In the genomic region with DNA sequence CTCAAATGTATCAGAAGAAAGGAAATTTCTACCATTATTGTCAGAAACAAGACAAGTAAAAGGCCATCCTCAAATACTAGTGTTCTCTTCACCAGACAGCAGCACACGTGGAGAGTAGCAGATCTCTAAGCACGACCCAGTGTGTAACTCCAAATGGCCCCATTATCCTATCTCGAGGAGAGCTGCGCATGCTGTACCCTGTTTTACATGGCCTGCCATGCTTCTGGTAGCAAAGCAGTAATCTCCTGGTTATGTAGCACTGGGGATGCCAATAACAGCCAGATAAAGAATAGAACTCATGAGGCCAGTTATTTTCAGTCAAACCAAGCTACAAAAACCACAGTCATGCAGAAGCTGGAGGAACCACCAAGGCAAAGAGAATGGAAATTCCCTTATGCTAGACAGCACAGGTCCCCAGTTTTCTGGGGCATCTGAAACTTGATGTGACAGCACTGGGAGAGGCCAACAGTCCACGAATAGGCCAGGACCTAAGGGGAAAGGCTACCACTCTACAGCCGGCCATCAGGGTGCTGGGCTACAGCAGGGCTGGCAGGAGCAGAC, we compare ENCODE assay signal across 18 cellular contexts.
DNase-seq lines count a peak whose midpoint lies in the region; ATAC-seq and TF ChIP-seq lines count a peak whose summit lies in the region.
"Had no signal": no experiment of that assay in that cellular context is flagged by ENCODE, and none has a peak within 500 bp of the region (broad histone marks: within the 10 kb centered on the region; RNA-seq: fewer than 3 reads in every experiment).

No MANE protein-coding gene starts in this region.

- H3K9me3 Mint-ChIP-seq in activated CD8-positive, alpha-beta T cell treated with anti-CD3 and anti-CD28 coated beads for 36 hours: no peaks in the 10 kb centered on the region
- no peaks in the 10 kb centered on the region for H3K9me3 Mint-ChIP-seq in activated CD8-positive, alpha-beta T cell treated with anti-CD3 and anti-CD28 coated beads, Interleukin-2, amount 10 ng/mL, durations not matched to agents 7 days and 5 days (ENCODE audit: insufficient read depth)
- H3K9me3 Mint-ChIP-seq in CD4-positive, CD25-positive, alpha-beta regulatory T cell: peaks cover 0 to 1% (median 0%) of the 10 kb centered on the region in 7 donors
- H3K9me3 Mint-ChIP-seq in activated T-helper 2 cell treated with anti-CD3 and anti-CD28 coated beads, Interferon-gamma antibody, Interleukin-2, Interleukin-4, amounts not matched to agents 10 μg/mL and 5 μg/mL and 100 μg/mL, durations not matched to agents 14 hours and 24 hours and 36 hours: no peaks in the 10 kb centered on the region

- CTCF ChIA-PET in activated CD8-positive, alpha-beta T cell treated with anti-CD3 and anti-CD28 coated beads for 36 hours (lab: Charles Lee): interaction anchor here (3.3 kb wide), 1 partner anchor 12 kb away, joined by 14 read pairs; no protein-coding TSS in a partner anchor
- CTCF ChIA-PET in activated CD8-positive, alpha-beta T cell treated with anti-CD3 and anti-CD28 coated beads, Interleukin-2, amount 10 ng/mL, durations not matched to agents 7 days and 5 days (lab: Charles Lee): interaction anchor here (1.0 to 1.9 kb wide), 2 partner anchors 13 to 63 kb away, joined by 3 to 10 read pairs; no protein-coding TSS in a partner anchor

- H3K27me3 Mint-ChIP-seq in activated CD8-positive, alpha-beta T cell treated with anti-CD3 and anti-CD28 coated beads for 36 hours: no peaks in the 10 kb centered on the region
- H3K27me3 Mint-ChIP-seq in activated CD8-positive, alpha-beta T cell treated with anti-CD3 and anti-CD28 coated beads, Interleukin-2, amount 10 ng/mL, durations not matched to agents 7 days and 5 days (ENCODE audit: low read depth): peaks cover 5% of the 10 kb centered on the region
- H3K27me3 Mint-ChIP-seq in CD4-positive, CD25-positive, alpha-beta regulatory T cell: no peaks in the 10 kb centered on the region
- peaks cover 2% of the 10 kb centered on the region for H3K27me3 Mint-ChIP-seq in activated T-helper 2 cell treated with anti-CD3 and anti-CD28 coated beads, Interferon-gamma antibody, Interleukin-2, Interleukin-4, amounts not matched to agents 10 μg/mL and 5 μg/mL and 100 μg/mL, durations not matched to agents 14 hours and 24 hours and 36 hours (ENCODE audit: low read depth)

- H3K36me3 Mint-ChIP-seq in activated CD8-positive, alpha-beta T cell treated with anti-CD3 and anti-CD28 coated beads for 36 hours (ENCODE audit: low read depth): no peaks in the 10 kb centered on the region
- peaks cover 3% of the 10 kb centered on the region for H3K36me3 Mint-ChIP-seq in activated CD8-positive, alpha-beta T cell treated with anti-CD3 and anti-CD28 coated beads, Interleukin-2, amount 10 ng/mL, durations not matched to agents 7 days and 5 days (ENCODE audit: low read depth)
- H3K36me3 Mint-ChIP-seq in CD4-positive, CD25-positive, alpha-beta regulatory T cell: no peaks in the 10 kb centered on the region
- H3K36me3 Mint-ChIP-seq in activated T-helper 2 cell treated with anti-CD3 and anti-CD28 coated beads, Interferon-gamma antibody, Interleukin-2, Interleukin-4, amounts not matched to agents 10 μg/mL and 5 μg/mL and 100 μg/mL, durations not matched to agents 14 hours and 24 hours and 36 hours (ENCODE audit: low read depth): peaks cover 3% of the 10 kb centered on the region

- H3K4me1 Mint-ChIP-seq in activated CD8-positive, alpha-beta T cell treated with anti-CD3 and anti-CD28 coated beads for 36 hours (ENCODE audit: low read depth): peaks cover 19% of the 10 kb centered on the region
- peaks cover 25% of the 10 kb centered on the region for H3K4me1 Mint-ChIP-seq in activated CD8-positive, alpha-beta T cell treated with anti-CD3 and anti-CD28 coated beads, Interleukin-2, amount 10 ng/mL, durations not matched to agents 7 days and 5 days (ENCODE audit: low read depth)
- peaks cover 11 to 29% (median 19%) of the 10 kb centered on the region in 4 donors for H3K4me1 Mint-ChIP-seq in CD4-positive, CD25-positive, alpha-beta regulatory T cell
- H3K4me1 Mint-ChIP-seq in activated T-helper 2 cell treated with anti-CD3 and anti-CD28 coated beads, Interferon-gamma antibody, Interleukin-2, Interleukin-4, amounts not matched to agents 10 μg/mL and 5 μg/mL and 100 μg/mL, durations not matched to agents 14 hours and 24 hours and 36 hours (ENCODE audit: low read depth): peaks cover 30% of the 10 kb centered on the region

- no peak for ATAC-seq in activated CD8-positive, alpha-beta T cell treated with anti-CD3 and anti-CD28 coated beads for 36 hours
- ATAC-seq in activated CD8-positive, alpha-beta T cell treated with anti-CD3 and anti-CD28 coated beads, Interleukin-2, amount 10 ng/mL, durations not matched to agents 7 days and 5 days: no peak
- no peak for ATAC-seq in CD4-positive, CD25-positive, alpha-beta regulatory T cell (ENCODE audit: low read depth in 2 of 2)
- ATAC-seq in SK-N-SH treated with all-trans-retinoic acid at 6 μM for 48 hours (no peak), HG02885 (IDR thresholded peaks at IDR 0.05; ENCODE audit: poor library complexity, unreplicated experiment) (no peak)

- no peak overlapping the region for H3K4me3 Mint-ChIP-seq in activated CD8-positive, alpha-beta T cell treated with anti-CD3 and anti-CD28 coated beads for 36 hours
- H3K4me3 Mint-ChIP-seq in activated CD8-positive, alpha-beta T cell treated with anti-CD3 and anti-CD28 coated beads, Interleukin-2, amount 10 ng/mL, durations not matched to agents 7 days and 5 days: no peak overlapping the region
- peak overlapping the region in 1 of 4 donors; percentile 32 for H3K4me3 Mint-ChIP-seq in CD4-positive, CD25-positive, alpha-beta regulatory T cell
- H3K4me3 Mint-ChIP-seq in activated T-helper 2 cell treated with anti-CD3 and anti-CD28 coated beads, Interferon-gamma antibody, Interleukin-2, Interleukin-4, amounts not matched to agents 10 μg/mL and 5 μg/mL and 100 μg/mL, durations not matched to agents 14 hours and 24 hours and 36 hours (ENCODE audit: low read depth): no peak overlapping the region

- TF ChIP-seq CTCF in activated CD8-positive, alpha-beta T cell treated with anti-CD3 and anti-CD28 coated beads for 36 hours (IDR thresholded peaks at IDR 0.05): no peak
- TF ChIP-seq CTCF in neutrophil (IDR thresholded peaks at IDR 0.05): no peak

- no peak for DNase-seq in activated CD8-positive, alpha-beta T cell treated with anti-CD3 and anti-CD28 coated beads for 36 hours
- no peak for DNase-seq in activated CD8-positive, alpha-beta T cell treated with anti-CD3 and anti-CD28 coated beads, Interleukin-2, amount 10 ng/mL, durations not matched to agents 7 days and 5 days
- DNase-seq in CD4-positive, CD25-positive, alpha-beta regulatory T cell: no peak
- DNase-seq in activated T-helper 2 cell treated with anti-CD3 and anti-CD28 coated beads, Interferon-gamma antibody, Interleukin-2, Interleukin-4, amounts not matched to agents 10 μg/mL and 5 μg/mL and 100 μg/mL, durations not matched to agents 14 hours and 24 hours and 36 hours (ENCODE audit: low spot score): no peak
- no peak for DNase-seq in activated CD4-positive, CD25-positive, alpha-beta regulatory T cell treated with anti-CD3 and anti-CD28 coated beads, Interleukin-2, amount 50 U/mL, for 72 hours
- DNase-seq: COR-L47, DMS153, HCEC 1CT, NCI-H1092, NCI-H1694, NCI-H2107, NCI-H226, NCI-H526 treated with DMSO at 0.1 percent for 48 hours, RPMI8226 had no signal

- no peak overlapping the region for H3K4me3 ChIP-seq in CD4-positive, CD25-positive, alpha-beta regulatory T cell (ENCODE audit: low read depth, low read length)
- H3K4me3 ChIP-seq in neutrophil (ENCODE audit: low read depth in 1 of 2, low read length in 1 of 2): no peak overlapping the region

- no peaks in the 10 kb centered on the region for H3K36me3 ChIP-seq in CD4-positive, CD25-positive, alpha-beta regulatory T cell (ENCODE audit: control insufficient read depth, insufficient read depth, low read length)
- H3K36me3 ChIP-seq in neutrophil: no peaks in the 10 kb centered on the region

- H3K9me3 ChIP-seq in CD4-positive, CD25-positive, alpha-beta regulatory T cell (ENCODE audit: control insufficient read depth in 2 of 2, low read length in 2 of 2): no peaks in the 10 kb centered on the region
- no peaks in the 10 kb centered on the region for H3K9me3 ChIP-seq in neutrophil

- H3K27ac Mint-ChIP-seq in activated CD8-positive, alpha-beta T cell treated with anti-CD3 and anti-CD28 coated beads for 36 hours: peak overlapping the region; percentile 46
- H3K27ac Mint-ChIP-seq in activated CD8-positive, alpha-beta T cell treated with anti-CD3 and anti-CD28 coated beads, Interleukin-2, amount 10 ng/mL, durations not matched to agents 7 days and 5 days: no peak overlapping the region
- H3K27ac Mint-ChIP-seq in CD4-positive, CD25-positive, alpha-beta regulatory T cell: peak overlapping the region; percentile 33 to 63 (median 60)
- H3K27ac Mint-ChIP-seq in activated T-helper 2 cell treated with anti-CD3 and anti-CD28 coated beads, Interferon-gamma antibody, Interleukin-2, Interleukin-4, amounts not matched to agents 10 μg/mL and 5 μg/mL and 100 μg/mL, durations not matched to agents 14 hours and 24 hours and 36 hours: peak overlapping the region; percentile 51

- peaks cover 12% of the 10 kb centered on the region for H3K4me1 ChIP-seq in CD4-positive, CD25-positive, alpha-beta regulatory T cell (ENCODE audit: control insufficient read depth, insufficient read depth, low read length, poor library complexity, severe bottlenecking)
- peaks cover 31 to 33% of the 10 kb centered on the region in 2 experiments for H3K4me1 ChIP-seq in neutrophil (ENCODE audit: control insufficient read depth in 1 of 2, insufficient read depth in 1 of 2, low read depth in 1 of 2, low read length in 1 of 2)

- intact Hi-C loops in activated CD8-positive, alpha-beta T cell treated with anti-CD3 and anti-CD28 coated beads for 36 hours (cut with micrococcal nuclease): no loop called here
- intact Hi-C loops in activated T-helper 2 cell treated with anti-CD3 and anti-CD28 coated beads, Interferon-gamma antibody, Interleukin-2, Interleukin-4, amounts not matched to agents 10 μg/mL and 5 μg/mL and 100 μg/mL, durations not matched to agents 14 hours and 24 hours and 36 hours (cut with micrococcal nuclease): no loop called here

- H3K27me3 ChIP-seq in CD4-positive, CD25-positive, alpha-beta regulatory T cell (ENCODE audit: control insufficient read depth, insufficient read depth, low read length): no peaks in the 10 kb centered on the region
- H3K27me3 ChIP-seq in neutrophil: no peaks in the 10 kb centered on the region

- POLR2A ChIA-PET in activated CD8-positive, alpha-beta T cell treated with anti-CD3 and anti-CD28 coated beads for 36 hours (lab: Charles Lee): no interaction called here
- POLR2A ChIA-PET in activated CD8-positive, alpha-beta T cell treated with anti-CD3 and anti-CD28 coated beads, Interleukin-2, amount 10 ng/mL, durations not matched to agents 7 days and 5 days (lab: Charles Lee): interaction anchor here (0.6 to 0.9 kb wide), 2 partner anchors 13 to 17 kb away, joined by 3 read pairs; no protein-coding TSS in a partner anchor

- H3K27ac ChIP-seq in CD4-positive, CD25-positive, alpha-beta regulatory T cell (ENCODE audit: insufficient read depth, low read length, poor library complexity, severe bottlenecking): no peak overlapping the region
- H3K27ac ChIP-seq in neutrophil: peak overlapping the region; percentile 98
- H3K27ac ChIP-seq: C4-2B had no signal

TF ChIP-seq in SK-N-SH treated with all-trans-retinoic acid at 6 μM for 48 hours, 23 proteins besides CTCF, POLR2A, EP300 and RAD21 (continues in another document):
- TF ChIP-seq TCF4 (CRISPR knock-in tag; IDR thresholded peaks at IDR 0.05; ENCODE audit: borderline replicate concordance): no peak
